In genomic region chr3:10223676-10224639, GRCh38 we compare ENCODE assay signal across 1 cellular context.
TF ChIP-seq lines count a peak whose summit lies in the region.

No MANE protein-coding gene starts in this region.

TF ChIP-seq in HepG2, 621 proteins besides CTCF, POLR2A, EP300 and RAD21 (continued from another document and continues in another):
- peak; percentile 99 for TF ChIP-seq ZSCAN12 (CRISPR knock-in tag; IDR thresholded peaks at IDR 0.05)
- no peak for TF ChIP-seq MXD3 (CRISPR knock-in tag; IDR thresholded peaks at IDR 0.05)
- no peak for TF ChIP-seq ZNF703 (CRISPR knock-in tag; IDR thresholded peaks at IDR 0.05; ENCODE audit: borderline replicate concordance)
- TF ChIP-seq ZNF770 (CRISPR knock-in tag; IDR thresholded peaks at IDR 0.05): no peak
- no peak for TF ChIP-seq GATAD1 (CRISPR knock-in tag; IDR thresholded peaks at IDR 0.05)
- TF ChIP-seq ZNF768 (CRISPR knock-in tag; IDR thresholded peaks at IDR 0.05): no peak; the same call in 1 of the 2 replicates
- no peak for TF ChIP-seq ZNF33A (CRISPR knock-in tag; IDR thresholded peaks at IDR 0.05; ENCODE audit: borderline replicate concordance)
- TF ChIP-seq MZF1 (CRISPR knock-in tag; IDR thresholded peaks at IDR 0.05; ENCODE audit: borderline replicate concordance): no peak
- no peak for TF ChIP-seq ZNF260 (CRISPR knock-in tag; IDR thresholded peaks at IDR 0.05; ENCODE audit: borderline replicate concordance, low read depth)
- TF ChIP-seq MAX (IDR thresholded peaks at IDR 0.05): no peak
- TF ChIP-seq KLF12 (CRISPR knock-in tag; IDR thresholded peaks at IDR 0.05; ENCODE audit: borderline replicate concordance): no peak
- no peak for TF ChIP-seq AGO2 (optimal IDR thresholded peaks at IDR 0.05; ENCODE audit: low read depth, low read length)
- 0 out of 2 replicates have a peak, but pooled peaks have one; percentile 20 for TF ChIP-seq ZNF121 (CRISPR knock-in tag; IDR thresholded peaks at IDR 0.05)
- no peak for TF ChIP-seq DBP (CRISPR knock-in tag; IDR thresholded peaks at IDR 0.05; ENCODE audit: not compliant biosample characterization)
- TF ChIP-seq PITX1 (CRISPR knock-in tag; IDR thresholded peaks at IDR 0.05): no peak
- TF ChIP-seq SKI (IDR thresholded peaks at IDR 0.05; ENCODE audit: partially characterized antibody): peak; percentile 88
- no peak for TF ChIP-seq LCORL (IDR thresholded peaks at IDR 0.05)
- TF ChIP-seq LCORL (CRISPR knock-in tag; IDR thresholded peaks at IDR 0.05): 0 out of 2 replicates have a peak, but pooled peaks have one; percentile 43
- TF ChIP-seq MYPOP (CRISPR knock-in tag; IDR thresholded peaks at IDR 0.05): no peak
- no peak for TF ChIP-seq E2F2 (CRISPR knock-in tag; IDR thresholded peaks at IDR 0.05; ENCODE audit: borderline replicate concordance)
- TF ChIP-seq ZFYVE20 (CRISPR knock-in tag; IDR thresholded peaks at IDR 0.05; ENCODE audit: borderline replicate concordance, low read depth): no peak
- TF ChIP-seq AKAP8 (CRISPR knock-in tag; IDR thresholded peaks at IDR 0.05): no peak
- no peak for TF ChIP-seq THAP8 (CRISPR knock-in tag; IDR thresholded peaks at IDR 0.05; ENCODE audit: borderline replicate concordance)
- TF ChIP-seq GFI1 (CRISPR knock-in tag; IDR thresholded peaks at IDR 0.05; ENCODE audit: borderline replicate concordance): 0 out of 2 replicates have a peak, but pooled peaks have one; percentile 34
- no peak for TF ChIP-seq ZNF264 (CRISPR knock-in tag; IDR thresholded peaks at IDR 0.05)
- no peak for TF ChIP-seq IKZF4 (CRISPR knock-in tag; IDR thresholded peaks at IDR 0.05; ENCODE audit: borderline replicate concordance, low read depth, not compliant biosample characterization)
- TF ChIP-seq FOXA3 (CRISPR knock-in tag; IDR thresholded peaks at IDR 0.05): peak; percentile 36; the same call in 1 of the 2 replicates
- TF ChIP-seq HNF4A (CRISPR knock-in tag; IDR thresholded peaks at IDR 0.05): peak; percentile 88
- no peak for TF ChIP-seq YEATS2 (CRISPR knock-in tag; IDR thresholded peaks at IDR 0.05; ENCODE audit: borderline replicate concordance)
- no peak for TF ChIP-seq ZNF570 (CRISPR knock-in tag; IDR thresholded peaks at IDR 0.05; ENCODE audit: borderline replicate concordance)
- TF ChIP-seq ZNF788 (CRISPR knock-in tag; IDR thresholded peaks at IDR 0.05; ENCODE audit: borderline replicate concordance): peak; percentile 48; the same call in 1 of the 2 replicates
- TF ChIP-seq TFDP1 (CRISPR knock-in tag; IDR thresholded peaks at IDR 0.05; ENCODE audit: borderline replicate concordance): no peak
- peak; percentile 53; the same call in 1 of the 2 replicates for TF ChIP-seq HMG20A (CRISPR knock-in tag; IDR thresholded peaks at IDR 0.05; ENCODE audit: borderline replicate concordance)
- TF ChIP-seq CCAR2 (optimal IDR thresholded peaks at IDR 0.05; ENCODE audit: low read depth, low read length): no peak
- peak; percentile 86 for TF ChIP-seq MED1 (CRISPR knock-in tag; IDR thresholded peaks at IDR 0.05)
- no peak for TF ChIP-seq ZNF234 (CRISPR knock-in tag; conservative IDR thresholded peaks at IDR 0.05)
- TF ChIP-seq ZMAT3 (CRISPR knock-in tag; conservative IDR thresholded peaks at IDR 0.05): no peak
- no peak for TF ChIP-seq PATZ1 (CRISPR knock-in tag; IDR thresholded peaks at IDR 0.05)
- no peak for TF ChIP-seq AFF4 (CRISPR knock-in tag; IDR thresholded peaks at IDR 0.05)
- no peak for TF ChIP-seq CENPT (CRISPR knock-in tag; IDR thresholded peaks at IDR 0.05; ENCODE audit: low read depth)
- peak; percentile 51 for TF ChIP-seq ZNF331 (CRISPR knock-in tag; IDR thresholded peaks at IDR 0.05)
- TF ChIP-seq RORA (CRISPR knock-in tag; IDR thresholded peaks at IDR 0.05): no peak
- TF ChIP-seq ASH2L (IDR thresholded peaks at IDR 0.05; ENCODE audit: insufficient read length, low read depth, low read length): peak; percentile 22
- TF ChIP-seq ZGPAT (CRISPR knock-in tag; IDR thresholded peaks at IDR 0.05): 0 out of 2 replicates have a peak, but pooled peaks have one; percentile 37
- no peak for TF ChIP-seq NR0B2 (CRISPR knock-in tag; IDR thresholded peaks at IDR 0.05)
- peak; percentile 80 for TF ChIP-seq NR2F6 (IDR thresholded peaks at IDR 0.05)
- peak; percentile 88 for TF ChIP-seq NR2F6 (CRISPR knock-in tag; IDR thresholded peaks at IDR 0.05)
- no peak for TF ChIP-seq HOXA7 (CRISPR knock-in tag; IDR thresholded peaks at IDR 0.05)
- peak; percentile 76 for TF ChIP-seq GATAD2A (CRISPR knock-in tag; IDR thresholded peaks at IDR 0.05)
- TF ChIP-seq HNF4G (IDR thresholded peaks at IDR 0.05; ENCODE audit: borderline replicate concordance, low read depth, low read length): peak; percentile 77
- peak; percentile 64; the same call in 1 of the 2 replicates for TF ChIP-seq HNF4G (CRISPR knock-in tag; IDR thresholded peaks at IDR 0.05; ENCODE audit: borderline replicate concordance, low read depth)
- TF ChIP-seq TBX2 (CRISPR knock-in tag; IDR thresholded peaks at IDR 0.05; ENCODE audit: borderline replicate concordance): peak; percentile 57; the same call in 1 of the 2 replicates
